ENCODE assay signal across 26 cellular contexts in the genomic region with DNA sequence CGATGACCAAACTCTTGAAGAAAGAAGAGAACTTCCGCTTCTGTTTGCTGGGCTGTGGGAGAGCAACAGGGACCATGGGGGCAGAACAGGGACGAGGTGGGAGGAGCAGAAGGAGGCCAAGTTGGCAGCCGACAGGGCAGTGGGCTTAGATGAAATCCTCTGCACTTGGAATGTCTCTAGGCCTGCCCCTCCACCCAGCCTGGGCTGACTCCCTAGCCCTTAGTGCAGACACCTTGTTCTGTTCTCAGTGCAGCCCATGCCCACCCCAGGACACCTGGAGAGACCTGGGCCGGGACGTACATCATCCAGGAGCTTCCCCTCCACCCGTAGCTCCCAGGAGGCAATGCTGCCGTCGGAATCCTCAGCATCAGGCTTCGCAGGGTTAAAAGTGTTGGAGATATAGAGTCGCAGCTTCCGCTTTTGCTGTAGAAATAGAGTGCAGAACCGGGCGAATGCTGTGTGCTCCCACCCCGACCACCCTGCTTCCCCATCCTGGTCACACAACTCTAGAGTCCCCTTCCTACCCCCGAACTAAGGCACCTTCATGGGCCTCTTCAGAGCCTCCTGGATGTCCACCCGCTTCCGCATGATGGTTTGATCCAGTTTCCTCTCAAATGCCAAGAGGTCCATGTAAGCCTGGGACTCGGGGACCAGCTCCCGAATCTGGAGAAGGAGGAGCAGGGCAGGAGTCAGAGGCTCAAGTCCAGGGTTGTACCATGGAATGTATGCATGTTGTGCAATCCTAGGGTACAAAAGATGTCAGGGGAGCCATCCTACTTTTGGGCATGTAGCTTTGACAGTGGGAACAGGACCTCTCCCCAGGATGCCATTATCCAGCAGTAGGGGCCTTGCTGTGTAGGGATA. TPM values are rescaled to one million over a fixed set of nuclear protein-coding genes. Genes with fewer than 3 reads are reported as not detected.
A peak's percentile ranks its signal among the peaks of the same experiment; 100 is the strongest.
DNase-seq lines count a peak whose midpoint lies in the region; ATAC-seq, FAIRE-seq and TF ChIP-seq lines count a peak whose summit lies in the region.
"Had no signal": no experiment of that assay in that cellular context is flagged by ENCODE, and none has a peak within 500 bp of the region (broad histone marks: within the 10 kb centered on the region; RNA-seq: fewer than 3 reads in every experiment).

No MANE protein-coding gene starts in this region.

- no peak for DNase-seq in activated T-cell treated with anti-CD3 and anti-CD28 coated beads, Interleukin-2, amount 50 U/mL, for 24 hours
- DNase-seq in activated T-cell treated with anti-CD3 and anti-CD28 coated beads, Interleukin-2, amount 50 U/mL, for 1 hour = no peak
- DNase-seq in H7 = peak; percentile 53
- DNase-seq in osteoblast (ENCODE audit: insufficient read length, low spot score, missing footprints) = peak; percentile 75
- DNase-seq in small intestine = no peak
- no peak for DNase-seq in SJCRH30
- no peak for DNase-seq in NCI-H2029 (lab: John Stamatoyannopoulos, UW)
- DNase-seq: ACHN; activated CD4-positive, CD25-positive, alpha-beta regulatory T cell; gastrocnemius medialis; MG63; midbrain; NCI-H146; NCI-H2171 treated with DMSO at 0.1 percent for 48 hours; NCI-H526 treated with DMSO at 0.1 percent for 48 hours; nephron progenitor cell had no signal

- no peak for TF ChIP-seq CTCF in osteoblast (IDR thresholded peaks at IDR 0.05; ENCODE audit: extremely low read depth, low read depth, low read length)

- no peaks in the 10 kb centered on the region for H3K9me3 Mint-ChIP-seq in activated T-cell treated with anti-CD3 and anti-CD28 coated beads, Interleukin-2, amount 50 U/mL, for 24 hours
- no peaks in the 10 kb centered on the region for H3K9me3 Mint-ChIP-seq in activated T-helper 17 cell treated with anti-CD3 and anti-CD28 coated beads, Interleukin-2, amount 50 U/mL, for 72 hours
- H3K9me3 Mint-ChIP-seq: CD4-positive, alpha-beta T cell; nephron progenitor cell; T-helper 2 cell treated with Interferon-gamma antibody and Interleukin-4, amounts not matched to agents 5 μg/mL and 100 μg/mL, for 36 hours had no signal

- H4K20me1 ChIP-seq in osteoblast (ENCODE audit: insufficient read depth, low read length) = peaks cover 58% of the 10 kb centered on the region

- peaks cover 26% of the 10 kb centered on the region for H3K27me3 ChIP-seq in H7 (ENCODE audit: control insufficient read depth, insufficient read depth, low read length)
- no peaks in the 10 kb centered on the region for H3K27me3 ChIP-seq in osteoblast (ENCODE audit: insufficient read depth, low read length)
- H3K27me3 ChIP-seq in small intestine (ENCODE audit: control insufficient read depth in 2 of 2, insufficient read depth in 2 of 2, low read length in 2 of 2) = peaks cover 0 to 4% of the 10 kb centered on the region in 2 donors
- H3K27me3 ChIP-seq in SJCRH30 = no peaks in the 10 kb centered on the region
- H3K27me3 ChIP-seq: cardiac muscle cell, gastrocnemius medialis, MG63, SJSA1 had no signal

- no peak overlapping the region for H3K4me3 Mint-ChIP-seq in activated T-cell treated with anti-CD3 and anti-CD28 coated beads, Interleukin-2, amount 50 U/mL, for 24 hours
- H3K4me3 Mint-ChIP-seq in activated T-helper 17 cell treated with anti-CD3 and anti-CD28 coated beads, Interleukin-2, amount 50 U/mL, for 72 hours = no peak overlapping the region
- H3K4me3 Mint-ChIP-seq: nephron progenitor cell had no signal

- H2AFZ ChIP-seq in osteoblast (ENCODE audit: low read length) = no peak overlapping the region

- peaks cover 30% of the 10 kb centered on the region for H3K4me1 Mint-ChIP-seq in activated T-cell treated with anti-CD3 and anti-CD28 coated beads, Interleukin-2, amount 50 U/mL, for 24 hours (ENCODE audit: low read depth)
- H3K4me1 Mint-ChIP-seq in activated T-helper 17 cell treated with anti-CD3 and anti-CD28 coated beads, Interleukin-2, amount 50 U/mL, for 72 hours = peaks cover 17% of the 10 kb centered on the region

- H3K27ac Mint-ChIP-seq in activated T-cell treated with anti-CD3 and anti-CD28 coated beads, Interleukin-2, amount 50 U/mL, for 24 hours = peak overlapping the region; percentile 59
- peak overlapping the region; percentile 74 for H3K27ac Mint-ChIP-seq in activated T-helper 17 cell treated with anti-CD3 and anti-CD28 coated beads, Interleukin-2, amount 50 U/mL, for 72 hours
- H3K27ac Mint-ChIP-seq: nephron progenitor cell had no signal

- peaks cover 33% of the 10 kb centered on the region for H3K79me2 ChIP-seq in osteoblast (ENCODE audit: insufficient read depth, low read length)

- H3K9me3 ChIP-seq in osteoblast (ENCODE audit: low read depth, low read length) = no peaks in the 10 kb centered on the region
- H3K9me3 ChIP-seq in small intestine (ENCODE audit: control insufficient read depth, low read depth) = no peaks in the 10 kb centered on the region
- H3K9me3 ChIP-seq in SJCRH30 (replicated peaks) = no peaks in the 10 kb centered on the region
- H3K9me3 ChIP-seq: gastrocnemius medialis, MG63, psoas muscle, SJSA1 had no signal

- no peak overlapping the region for H3K4me2 ChIP-seq in osteoblast (ENCODE audit: insufficient read depth, low read length)

- no peak for ATAC-seq in activated T-helper 17 cell treated with anti-CD3 and anti-CD28 coated beads, Interleukin-2, amount 50 U/mL, for 72 hours (replicated peaks)
- ATAC-seq: gastrocnemius medialis, psoas muscle had no signal

- peaks cover 17% of the 10 kb centered on the region for H3K27me3 Mint-ChIP-seq in activated T-cell treated with anti-CD3 and anti-CD28 coated beads, Interleukin-2, amount 50 U/mL, for 24 hours
- H3K27me3 Mint-ChIP-seq in activated T-helper 17 cell treated with anti-CD3 and anti-CD28 coated beads, Interleukin-2, amount 50 U/mL, for 72 hours = peaks cover 9% of the 10 kb centered on the region

- no peak overlapping the region for H3K4me3 ChIP-seq in H7 (ENCODE audit: insufficient read depth, low read depth, low read length)
- H3K4me3 ChIP-seq in osteoblast (ENCODE audit: insufficient read depth, low read length) = no peak overlapping the region
- no peak overlapping the region for H3K4me3 ChIP-seq in small intestine (ENCODE audit: low read depth in 1 of 2, low read length in 2 of 2)
- no peak overlapping the region for H3K4me3 ChIP-seq in SJCRH30
- H3K4me3 ChIP-seq: cardiac muscle cell, gastrocnemius medialis, MG63, psoas muscle, SJSA1 had no signal

- 53 to 66% (median 63%) methylated on average over 19 to 20 of the region's 20 CpGs for WGBS in small intestine, 3 donors

- peaks cover 32% of the 10 kb centered on the region for H3K36me3 Mint-ChIP-seq in activated T-cell treated with anti-CD3 and anti-CD28 coated beads, Interleukin-2, amount 50 U/mL, for 24 hours (ENCODE audit: low read depth)
- peaks cover 24% of the 10 kb centered on the region for H3K36me3 Mint-ChIP-seq in activated T-helper 17 cell treated with anti-CD3 and anti-CD28 coated beads, Interleukin-2, amount 50 U/mL, for 72 hours (ENCODE audit: low read depth)

- FAIRE-seq in small intestine (lab: Jason Lieb, UNC) = no peak

- H3K27ac ChIP-seq in osteoblast (ENCODE audit: low read depth, low read length) = no peak overlapping the region
- H3K27ac ChIP-seq in small intestine (ENCODE audit: low read depth in 1 of 2, low read length in 1 of 2) = no peak overlapping the region
- no peak overlapping the region for H3K27ac ChIP-seq in SJCRH30
- H3K27ac ChIP-seq: cardiac muscle cell, SJSA1 had no signal

- H3K4me1 ChIP-seq in osteoblast (ENCODE audit: insufficient read depth, low read length) (peaks cover 28% of the 10 kb centered on the region), small intestine (ENCODE audit: control insufficient read depth in 2 of 2, insufficient read depth in 1 of 2, low read depth in 1 of 2, low read length in 1 of 2) (peaks cover 0 to 5% of the 10 kb centered on the region in 2 donors), SJCRH30 (peaks cover 22% of the 10 kb centered on the region)

- H3K36me3 ChIP-seq in H7 (replicated peaks; ENCODE audit: control insufficient read depth, insufficient read depth, low read length) (peaks cover 2% of the 10 kb centered on the region), osteoblast (ENCODE audit: insufficient read depth, low read length) (peaks cover 53% of the 10 kb centered on the region), small intestine (ENCODE audit: control insufficient read depth in 2 of 2, insufficient read depth in 2 of 2, low read length in 2 of 2) (peaks cover 4 to 7% of the 10 kb centered on the region in 2 donors), SJCRH30 (peaks cover 71% of the 10 kb centered on the region)
- H3K36me3 ChIP-seq: MG63 had no signal

RNA-seq across cellular contexts. Expression of gene SMARCD3, which starts 6.1 kb away (rescaled TPM):
- total RNA-seq in H7 (2014; rRNA removed; shearing (Covaris generic)) = 7.2 and 23.6 TPM in 2 replicates
- 10 to 100 TPM in 1 of 2 donors, 1 to 10 TPM in 1; 1.3 to 11.8 TPM for total RNA-seq in activated T-helper 17 cell treated with anti-CD3 and anti-CD28 coated beads, Interleukin-2, amount 50 U/mL, for 72 hours
- 37.4 and 40.2 TPM in 2 replicates for total RNA-seq in osteoblast
- 10 to 100 TPM in 1 of 3 donors, 1 to 10 TPM in 1, under 1 TPM in 1; 0.89 to 11.1 (median 9.6) TPM for polyA plus RNA-seq in small intestine
- total RNA-seq in SJCRH30 (2014; rRNA removed; shearing (Covaris generic)) = 91.8 and 106 TPM in 2 replicates

RNA-seq across cellular contexts. Expression of gene CHPF2, which starts 10.1 kb away (rescaled TPM):
- 24.7 and 25.0 TPM in 2 replicates for total RNA-seq in H7 (2014; rRNA removed; shearing (Covaris generic))
- 10 to 100 TPM; 31.3 to 36.3 TPM for total RNA-seq in activated T-helper 17 cell treated with anti-CD3 and anti-CD28 coated beads, Interleukin-2, amount 50 U/mL, for 72 hours
- 77.5 and 83.2 TPM in 2 replicates for total RNA-seq in osteoblast
- polyA plus RNA-seq in small intestine = 10 to 100 TPM; 11.6 to 18.4 (median 17.8) TPM
- total RNA-seq in SJCRH30 (2014; rRNA removed; shearing (Covaris generic)) = 27.7 and 28.2 TPM in 2 replicates

RNA-seq across cellular contexts. Expression of gene ABCF2, which starts 15.4 kb away (rescaled TPM):
- total RNA-seq in H7 (2014; rRNA removed; shearing (Covaris generic)) = 47.3 and 48.5 TPM in 2 replicates
- 10 to 100 TPM; 26.9 to 55.2 TPM for total RNA-seq in activated T-helper 17 cell treated with anti-CD3 and anti-CD28 coated beads, Interleukin-2, amount 50 U/mL, for 72 hours
- 55.1 and 65.9 TPM in 2 replicates for total RNA-seq in osteoblast
- polyA plus RNA-seq in small intestine = 10 to 100 TPM; 11.0 to 23.7 (median 11.1) TPM
- 77.6 and 77.7 TPM in 2 replicates for total RNA-seq in SJCRH30 (2014; rRNA removed; shearing (Covaris generic))

RNA-seq across cellular contexts. Expression of gene H2BK1, which starts 32.1 kb away (rescaled TPM):
- total RNA-seq in H7 (2014; rRNA removed; shearing (Covaris generic)) = 0.74 TPM in 1 of 2 replicates, not detected in the other
- 1 to 10 TPM in 1 of 2 donors, not detected in 1; 1.2 TPM for total RNA-seq in activated T-helper 17 cell treated with anti-CD3 and anti-CD28 coated beads, Interleukin-2, amount 50 U/mL, for 72 hours
- not detected in 2 replicates for total RNA-seq in osteoblast
- not detected for polyA plus RNA-seq in small intestine
- not detected in 2 replicates for total RNA-seq in SJCRH30 (2014; rRNA removed; shearing (Covaris generic))
- total RNA-seq: cardiac muscle cell; CD4-positive, alpha-beta T cell; gastrocnemius medialis; HT1080; SJSA1; urinary bladder had no signal
- polyA plus RNA-seq: adipose tissue, cardiac muscle cell, esophagus, psoas muscle, urinary bladder had no signal

RNA-seq across cellular contexts. Expression of gene ASB10, which starts 55.4 kb away (rescaled TPM):
- not detected in 2 replicates for total RNA-seq in H7 (2014; rRNA removed; shearing (Covaris generic))
- not detected for total RNA-seq in activated T-helper 17 cell treated with anti-CD3 and anti-CD28 coated beads, Interleukin-2, amount 50 U/mL, for 72 hours
- not detected in 2 replicates for total RNA-seq in osteoblast
- not detected for polyA plus RNA-seq in small intestine
- total RNA-seq in SJCRH30 (2014; rRNA removed; shearing (Covaris generic)) = not detected in 2 replicates
- total RNA-seq: CD4-positive, alpha-beta T cell; HT1080; SJSA1; urinary bladder had no signal
- polyA plus RNA-seq: adipose tissue, cardiac muscle cell, urinary bladder had no signal

Comparison
In these comparisons a context has a peak if more than half of its experiments do, and no peak if none do; other contexts are left out.
1. DNase-seq: peak in H7 (single experiment) and osteoblast (single experiment); none in activated T-cell treated with anti-CD3 and anti-CD28 coated beads, Interleukin-2, amount 50 U/mL, for 24 hours (single experiment), activated T-cell treated with anti-CD3 and anti-CD28 coated beads, Interleukin-2, amount 50 U/mL, for 1 hour (single experiment), small intestine (single experiment), SJCRH30 (0 of 2) and NCI-H2029 (single experiment).